ENCODE assay signal across 9 cellular contexts in the genomic region with DNA sequence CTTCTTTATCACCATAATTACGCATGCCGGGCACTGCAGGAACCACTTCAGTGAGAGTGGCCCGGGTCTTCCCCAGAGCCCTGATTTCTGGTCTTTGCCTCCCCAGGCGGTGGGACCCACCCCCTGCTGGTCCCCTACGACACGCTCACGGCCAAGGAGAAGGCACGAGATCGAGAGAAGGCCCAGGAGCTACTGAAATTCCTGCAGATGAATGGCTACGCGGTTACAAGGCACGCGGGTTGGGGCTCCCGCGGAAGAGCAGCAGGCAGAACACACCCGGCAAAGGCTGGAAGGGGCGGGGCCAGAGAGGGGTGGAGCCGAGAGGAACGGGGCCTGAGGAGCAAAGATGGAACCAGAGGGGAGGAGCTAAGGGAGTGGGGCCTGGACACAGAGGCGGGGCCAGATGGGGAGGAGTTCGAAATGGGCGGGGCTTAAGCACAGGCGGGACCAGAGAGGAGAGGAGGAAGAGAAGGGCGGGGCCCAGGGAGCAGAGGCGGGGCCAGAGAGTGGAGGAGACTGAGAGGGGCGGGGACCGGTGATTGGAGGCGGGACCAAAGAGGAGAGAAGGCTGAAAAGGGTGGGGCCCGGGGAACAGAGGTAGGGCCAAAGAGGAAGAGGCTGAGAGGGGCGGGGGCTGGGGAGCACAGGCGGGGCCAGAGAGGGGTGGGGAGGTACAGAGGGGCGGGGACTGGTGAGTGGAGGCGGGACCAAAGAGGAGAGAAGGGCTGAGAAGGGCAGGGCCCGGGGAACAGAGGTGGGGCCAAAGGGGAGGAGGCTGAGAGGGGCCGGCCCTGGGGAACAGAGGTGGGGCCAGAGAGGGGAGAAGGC.
A peak's percentile ranks its signal among the peaks of the same experiment; 100 is the strongest.
DNase-seq lines count a peak whose midpoint lies in the region; ATAC-seq, FAIRE-seq and TF ChIP-seq lines count a peak whose summit lies in the region.
"Had no signal": no experiment of that assay in that cellular context is flagged by ENCODE, and none has a peak within 500 bp of the region (broad histone marks: within the 10 kb centered on the region; RNA-seq: fewer than 3 reads in every experiment).

No MANE protein-coding gene starts in this region.

- CTCF ChIA-PET in OCI-LY7 (lab: Charles Lee; ENCODE audit: unreplicated experiment): interaction anchor here (0.6 kb wide), 3 partner anchors 381 to 447 kb away, joined by 3 read pairs; no protein-coding TSS in a partner anchor

- FAIRE-seq in G401.6 (lab: Jason Lieb, UNC): peak; percentile 96

- no peaks in the 10 kb centered on the region for H3K9me2 ChIP-seq in OCI-LY7 (ENCODE audit: insufficient read depth, low read length)

- no peaks in the 10 kb centered on the region for H3K27me3 Mint-ChIP-seq in activated T-cell treated with anti-CD3 and anti-CD28 coated beads, Interleukin-2, amount 50 U/mL, for 24 hours

- peak overlapping the region; percentile 43 for H3K4me2 ChIP-seq in OCI-LY7 (ENCODE audit: low read length)

- DNase-seq in OCI-LY7 (ENCODE audit: low spot score): peak; percentile 95
- DNase-seq in activated T-cell treated with anti-CD3 and anti-CD28 coated beads, Interleukin-2, amount 50 U/mL, for 24 hours: peak; percentile 59
- DNase-seq in globus pallidus (ENCODE audit: low spot score): peak; percentile 38
- DNase-seq in pulmonary artery endothelial cell (ENCODE audit: low read depth, low spot score): peak; percentile 50
- no peak for DNase-seq in superior temporal gyrus (ENCODE audit: extremely low spot score)

- H2AFZ ChIP-seq in OCI-LY7 (ENCODE audit: low read length): peak overlapping the region; percentile 63; the same call in 1 of the 2 replicates

- intact Hi-C loops in OCI-LY7 (cut with micrococcal nuclease; ENCODE audit: unreplicated experiment): no loop called here

- no peak overlapping the region for H3K4me3 Mint-ChIP-seq in activated T-cell treated with anti-CD3 and anti-CD28 coated beads, Interleukin-2, amount 50 U/mL, for 24 hours
- H3K4me3 Mint-ChIP-seq: stimulated activated naive CD8-positive, alpha-beta T cell treated with anti-CD3 and anti-CD28 coated beads, Interleukin-15, Interleukin-2, amounts not matched to agents 100 ng/mL and 50 ng/mL, for 24 hours had no signal

- peak; percentile 52 for ATAC-seq in HG03108 (IDR thresholded peaks at IDR 0.05; ENCODE audit: unreplicated experiment)
- no peak for ATAC-seq in HG03097 (IDR thresholded peaks at IDR 0.05; ENCODE audit: low FRiP score, unreplicated experiment)

- no peak overlapping the region for H3K27ac ChIP-seq in OCI-LY7 (ENCODE audit: low read depth, low read length, poor library complexity, severe bottlenecking)

- no peak overlapping the region for H3K27ac Mint-ChIP-seq in activated T-cell treated with anti-CD3 and anti-CD28 coated beads, Interleukin-2, amount 50 U/mL, for 24 hours
- H3K27ac Mint-ChIP-seq: stimulated activated naive CD8-positive, alpha-beta T cell treated with anti-CD3 and anti-CD28 coated beads, Interleukin-15, Interleukin-2, amounts not matched to agents 100 ng/mL and 50 ng/mL, for 24 hours had no signal

- H3K9me3 Mint-ChIP-seq in activated T-cell treated with anti-CD3 and anti-CD28 coated beads, Interleukin-2, amount 50 U/mL, for 24 hours: no peaks in the 10 kb centered on the region
- H3K9me3 Mint-ChIP-seq: stimulated activated naive CD8-positive, alpha-beta T cell treated with anti-CD3 and anti-CD28 coated beads, Interleukin-15, Interleukin-2, amounts not matched to agents 100 ng/mL and 50 ng/mL, for 24 hours had no signal

- no peak for TF ChIP-seq CTCF in OCI-LY7 (conservative IDR thresholded peaks at IDR 0.05; ENCODE audit: low read length)

- H3K4me1 Mint-ChIP-seq in activated T-cell treated with anti-CD3 and anti-CD28 coated beads, Interleukin-2, amount 50 U/mL, for 24 hours (ENCODE audit: low read depth): no peaks in the 10 kb centered on the region

- peak overlapping the region; percentile 29 for H3K4me3 ChIP-seq in OCI-LY7 (ENCODE audit: low read depth, low read length, poor library complexity, severe bottlenecking)

- no TSS peak for BruUV-seq in OCI-LY7 (replicated peaks; lab: Mats Ljungman, UMichigan)

- H3K79me2 ChIP-seq in OCI-LY7 (ENCODE audit: insufficient read depth, low read depth, low read length): no peaks in the 10 kb centered on the region

- no peaks in the 10 kb centered on the region for H3K36me3 Mint-ChIP-seq in activated T-cell treated with anti-CD3 and anti-CD28 coated beads, Interleukin-2, amount 50 U/mL, for 24 hours (ENCODE audit: low read depth)

- peaks cover 4% of the 10 kb centered on the region; the same call in 1 of the 2 replicates for H3K9me3 ChIP-seq in OCI-LY7 (ENCODE audit: low read length)

- POLR2A ChIA-PET in OCI-LY7 (lab: Charles Lee): interaction anchor here (0.6 to 0.9 kb wide), 3 partner anchors 29 to 127 kb away, joined by 3 to 4 read pairs (median 3); no protein-coding TSS in a partner anchor

- no peaks in the 10 kb centered on the region for H3K36me3 ChIP-seq in OCI-LY7 (ENCODE audit: insufficient read depth, low read length)

- H4K20me1 ChIP-seq in OCI-LY7 (ENCODE audit: insufficient read depth, low read length): no peaks in the 10 kb centered on the region

- H3K4me1 ChIP-seq in OCI-LY7 (ENCODE audit: insufficient read depth, low read length, poor library complexity, severe bottlenecking): peaks cover 10% of the 10 kb centered on the region
